Comparison of ENCODE assay signal across 8 cellular contexts in genomic region chr19:4909897-4910593, GRCh38. TPM values are rescaled to one million over a fixed set of nuclear protein-coding genes. Genes with fewer than 3 reads are reported as not detected.
A peak's percentile ranks its signal among the peaks of the same experiment; 100 is the strongest.
DNase-seq lines count a peak whose midpoint lies in the region; ATAC-seq and TF ChIP-seq lines count a peak whose summit lies in the region.

No MANE protein-coding gene starts in this region.

- TF ChIP-seq CTCF in left ventricle myocardium inferior (IDR thresholded peaks at IDR 0.05; ENCODE audit: borderline replicate concordance) (no peak), type B pancreatic cell (conservative IDR thresholded peaks at IDR 0.05) (no peak)

- H3K4me1 ChIP-seq in left ventricle myocardium inferior: peaks cover 29% of the 10 kb centered on the region

- H3K4me3 ChIP-seq in GM08714 (ENCODE audit: low read length): peak overlapping the region; percentile 84
- H3K4me3 ChIP-seq in left ventricle myocardium inferior: peak overlapping the region; percentile 79

- peak; percentile 56 for ATAC-seq in HG02840 (IDR thresholded peaks at IDR 0.05; ENCODE audit: low FRiP score, unreplicated experiment)

- peaks cover 23% of the 10 kb centered on the region for H3K4me1 Mint-ChIP-seq in type B pancreatic cell (ENCODE audit: unreplicated experiment)

- H3K27ac ChIP-seq in left ventricle myocardium inferior (replicated peaks): no peak overlapping the region

- peak overlapping the region; percentile 56 for H3K27ac Mint-ChIP-seq in type B pancreatic cell

- intact Hi-C loops in left ventricle myocardium inferior (cut with micrococcal nuclease): loop anchor here (5.0 kb wide), 1 partner anchor 103 kb away; no protein-coding TSS in a partner anchor
- intact Hi-C loops in posterior vena cava (cut with DNase I): loop anchor here (5.0 to 10.0 kb wide), 3 partner anchors 38 to 98 kb away; no protein-coding TSS in a partner anchor

- peak overlapping the region; percentile 91 for H3K4me3 Mint-ChIP-seq in type B pancreatic cell

- no peaks in the 10 kb centered on the region for H3K27me3 Mint-ChIP-seq in type B pancreatic cell

- no peaks in the 10 kb centered on the region for H3K9me3 Mint-ChIP-seq in type B pancreatic cell

- DNase-seq in NCI-H1694 treated with DMSO at 0.1 percent for 48 hours (lab: John Stamatoyannopoulos, UW) (peak; percentile 22), T-helper 1 cell (peak; percentile 88 to 96 (median 93)), amniotic epithelial cell (ENCODE audit: low read depth) (peak; percentile 77), left ventricle myocardium inferior (peak; percentile 94), posterior vena cava (ENCODE audit: low spot score) (peak; percentile 97), type B pancreatic cell (ENCODE audit: extremely low spot score, unreplicated experiment) (peak; percentile 93)

- H3K36me3 ChIP-seq in left ventricle myocardium inferior: no peaks in the 10 kb centered on the region

- peaks cover 7% of the 10 kb centered on the region for H3K36me3 Mint-ChIP-seq in type B pancreatic cell

- H3K9me3 ChIP-seq in left ventricle myocardium inferior (replicated peaks): no peaks in the 10 kb centered on the region

- H3K27me3 ChIP-seq in left ventricle myocardium inferior (ENCODE audit: low read depth): peaks cover 12% of the 10 kb centered on the region

RNA-seq across cellular contexts. Expression of gene UHRF1, which starts 0.7 kb away (rescaled TPM):
- total RNA-seq in left ventricle myocardium inferior (1.3 TPM), posterior vena cava (1 to 10 TPM; 2.2 to 2.9 TPM), type B pancreatic cell (ENCODE audit: low replicate concordance) (29.2 and 79.1 TPM in 2 replicates)

RNA-seq across cellular contexts. Expression of gene ARRDC5, which starts 7.3 kb away (rescaled TPM):
- total RNA-seq in left ventricle myocardium inferior (not detected), posterior vena cava (under 1 TPM; 0.29 to 0.56 TPM), type B pancreatic cell (ENCODE audit: low replicate concordance) (not detected in 2 replicates)

RNA-seq across cellular contexts. Expression of gene PLIN3, which starts 42.6 kb away (rescaled TPM):
- total RNA-seq in left ventricle myocardium inferior (26.7 TPM), posterior vena cava (10 to 100 TPM; 56.6 to 88.6 TPM), type B pancreatic cell (ENCODE audit: low replicate concordance) (53.9 and 77.4 TPM in 2 replicates)

RNA-seq across cellular contexts. Expression of gene KDM4B, which starts 58.9 kb away (rescaled TPM):
- total RNA-seq in left ventricle myocardium inferior (34.1 TPM), posterior vena cava (10 to 100 TPM; 31.0 to 31.4 TPM), type B pancreatic cell (ENCODE audit: low replicate concordance) (34.3 and 48.8 TPM in 2 replicates)

Comparison
In these comparisons a context has a peak if more than half of its experiments do, and no peak if none do; other contexts are left out.
1. DNase-seq: peak in every context shown above with its lines; median percentile 97 in posterior vena cava; 94 in left ventricle myocardium inferior; 93 in T-helper 1 cell; 93 in type B pancreatic cell; 77 in amniotic epithelial cell; 22 in NCI-H1694 treated with DMSO at 0.1 percent for 48 hours.